Comparison of ENCODE assay signal across 14 cellular contexts in the genomic region with DNA sequence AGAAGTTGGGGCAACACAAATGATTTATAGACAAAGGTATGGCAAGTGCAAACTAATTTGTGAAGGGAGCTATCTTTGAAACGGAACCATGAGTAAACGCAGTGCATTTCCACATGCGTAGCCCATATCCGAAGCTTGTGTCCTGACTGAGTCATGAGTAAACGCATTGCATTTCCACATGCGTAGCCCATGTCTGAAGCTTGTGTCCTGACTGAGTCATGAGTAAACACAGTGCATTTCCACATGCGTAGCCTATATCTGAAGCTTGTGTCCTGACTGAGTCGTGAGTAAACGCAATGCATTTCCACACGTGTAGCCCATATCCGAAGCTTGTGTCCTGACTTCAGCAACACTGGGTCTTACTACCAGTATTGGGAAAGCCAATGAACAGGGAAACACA.
"Had no signal": no experiment of that assay in that cellular context is flagged by ENCODE, and none has a peak within 500 bp of the region (broad histone marks: within the 10 kb centered on the region; RNA-seq: fewer than 3 reads in every experiment).

No MANE protein-coding gene starts in this region.

- H3K27me3 Mint-ChIP-seq: natural killer cell treated with Interleukin-12 subunit alpha and Interleukin-12 subunit beta and Interleukin-15 and Interleukin-18, amount 100 ng/mL, for 72 hours had no signal

- H3K27ac ChIP-seq: ascending aorta, breast epithelium, skin epidermis, upper lobe of left lung had no signal

- H3K4me1 ChIP-seq: ascending aorta, breast epithelium, upper lobe of left lung had no signal

- H3K4me3 ChIP-seq: ascending aorta, breast epithelium, skin epidermis, upper lobe of left lung had no signal

- H3K36me3 ChIP-seq: ascending aorta, breast epithelium, upper lobe of left lung had no signal

- H3K9me3 ChIP-seq: breast epithelium had no signal

- H3K36me3 Mint-ChIP-seq: natural killer cell treated with Interleukin-12 subunit alpha and Interleukin-12 subunit beta and Interleukin-15 and Interleukin-18, amount 100 ng/mL, for 72 hours had no signal

- DNase-seq: activated CD4-positive, CD25-positive, alpha-beta regulatory T cell treated with anti-CD3 and anti-CD28 coated beads, Interleukin-2, amount 50 U/mL, for 72 hours; activated naive CD4-positive, alpha-beta T cell treated with Interleukin-2 at 50 U/mL for 16 hours; dorsolateral prefrontal cortex; nucleus accumbens; posterior cingulate gyrus; stimulated activated CD4-positive, alpha-beta T cell treated with anti-CD3 and anti-CD28 coated beads, Interleukin-15, amount 100 ng/mL, for 24 hours; stimulated activated CD4-positive, alpha-beta T cell treated with anti-CD3 and anti-CD28 coated beads, Interleukin-4, amount 100 ng/mL, for 1 hour; stimulated activated naive CD4-positive, alpha-beta T cell treated with Interleukin-2 at 50 U/mL for 16 hours; upper lobe of left lung had no signal

- H3K27me3 ChIP-seq: ascending aorta, breast epithelium, upper lobe of left lung had no signal

- H3K9me3 Mint-ChIP-seq: natural killer cell treated with Interleukin-12 subunit alpha and Interleukin-12 subunit beta and Interleukin-15 and Interleukin-18, amount 100 ng/mL, for 72 hours had no signal

- ATAC-seq: esophagus mucosa had no signal
